15 cellular contexts compared by ENCODE assay signal in genomic region chr1:9691726-9692125, GRCh38. TPM values are rescaled to one million over a fixed set of nuclear protein-coding genes. Genes with fewer than 3 reads are reported as not detected.
DNase-seq lines count a peak whose midpoint lies in the region; ATAC-seq and TF ChIP-seq lines count a peak whose summit lies in the region.
"Had no signal": no experiment of that assay in that cellular context is flagged by ENCODE, and none has a peak within 500 bp of the region (broad histone marks: within the 10 kb centered on the region; RNA-seq: fewer than 3 reads in every experiment).

No MANE protein-coding gene starts in this region.

- 68 to 82% methylated on average over 5 of the region's 5 CpGs for WGBS in heart right ventricle, 2 donors

- no TSS peak for BruUV-seq in HCT116 (replicated peaks; lab: Mats Ljungman, UMichigan)

- H2AFZ ChIP-seq in HCT116 (ENCODE audit: low read depth, low read length, poor library complexity, severe bottlenecking), result no peak overlapping the region

- H3K4me2 ChIP-seq in HCT116 (ENCODE audit: low read length), result 0 out of 2 replicates have a peak overlapping the region, but pooled peaks have one; percentile 94

- peak overlapping the region; percentile 56 to 91 (median 89) for H3K4me3 Mint-ChIP-seq in CD4-positive, CD25-positive, alpha-beta regulatory T cell
- peak overlapping the region; percentile 81 for H3K4me3 Mint-ChIP-seq in activated T-helper 2 cell treated with anti-CD3 and anti-CD28 coated beads, Interferon-gamma antibody, Interleukin-2, Interleukin-4, amounts not matched to agents 10 μg/mL and 5 μg/mL and 100 μg/mL, durations not matched to agents 14 hours and 24 hours and 36 hours (ENCODE audit: low read depth)

- peak in 1 of 3 donors; percentile 24 for DNase-seq in CD4-positive, CD25-positive, alpha-beta regulatory T cell
- DNase-seq in HCT116 (ENCODE audit: low read depth, low spot score) (no peak), kidney epithelial cell (ENCODE audit: low read depth) (no peak), DMS53 treated with DMSO at 0.1 percent for 48 hours (lab: John Stamatoyannopoulos, UW; ENCODE audit: unreplicated experiment) (no peak), heart right ventricle (no peak), NCI-H146 (lab: John Stamatoyannopoulos, UW) (no peak), DMS79 treated with DMSO at 0.1 percent for 48 hours (lab: John Stamatoyannopoulos, UW) (no peak)
- DNase-seq in activated T-helper 2 cell treated with anti-CD3 and anti-CD28 coated beads, Interferon-gamma antibody, Interleukin-2, Interleukin-4, amounts not matched to agents 10 μg/mL and 5 μg/mL and 100 μg/mL, durations not matched to agents 14 hours and 24 hours and 36 hours (ENCODE audit: low spot score), result no peak
- DNase-seq: Karpas-422, left colon, NCI-H2081, nephron progenitor cell, SW 1271 had no signal

- H3K9me3 Mint-ChIP-seq in CD4-positive, CD25-positive, alpha-beta regulatory T cell, result no peaks in the 10 kb centered on the region
- H3K9me3 Mint-ChIP-seq in activated T-helper 2 cell treated with anti-CD3 and anti-CD28 coated beads, Interferon-gamma antibody, Interleukin-2, Interleukin-4, amounts not matched to agents 10 μg/mL and 5 μg/mL and 100 μg/mL, durations not matched to agents 14 hours and 24 hours and 36 hours, result no peaks in the 10 kb centered on the region
- H3K9me3 Mint-ChIP-seq: nephron progenitor cell had no signal

- H3K27me3 Mint-ChIP-seq in CD4-positive, CD25-positive, alpha-beta regulatory T cell, result no peaks in the 10 kb centered on the region
- H3K27me3 Mint-ChIP-seq in activated T-helper 2 cell treated with anti-CD3 and anti-CD28 coated beads, Interferon-gamma antibody, Interleukin-2, Interleukin-4, amounts not matched to agents 10 μg/mL and 5 μg/mL and 100 μg/mL, durations not matched to agents 14 hours and 24 hours and 36 hours (ENCODE audit: low read depth), result no peaks in the 10 kb centered on the region

- intact Hi-C loops in HCT116 (cut with micrococcal nuclease), result no loop called here
- intact Hi-C loops in activated T-helper 2 cell treated with anti-CD3 and anti-CD28 coated beads, Interferon-gamma antibody, Interleukin-2, Interleukin-4, amounts not matched to agents 10 μg/mL and 5 μg/mL and 100 μg/mL, durations not matched to agents 14 hours and 24 hours and 36 hours (cut with micrococcal nuclease), result loop anchor here (2.0 kb wide), 2 partner anchors 37 to 63 kb away; no protein-coding TSS in a partner anchor
- intact Hi-C loops in heart right ventricle (cut with DNase I), result loop anchor here in 1 of 10 donors (10.0 kb wide), 1 partner anchor 67 kb away; no protein-coding TSS in a partner anchor

- RAD21 ChIA-PET in HCT116 (lab: Charles Lee; ENCODE audit: low non-redundant PET in 1 of 2, low total read pairs in 2 of 2, uncharacterized antibody in 2 of 2, unreplicated experiment in 2 of 2), result no interaction called here

- H3K9ac ChIP-seq in HCT116 (ENCODE audit: low read length), result no peak overlapping the region

- ATAC-seq in CD4-positive, CD25-positive, alpha-beta regulatory T cell (ENCODE audit: low read depth in 2 of 2), result no peak
- ATAC-seq in HCT116 (no peak), heart right ventricle (no peak)
- ATAC-seq: left colon had no signal

- H3K4me1 Mint-ChIP-seq in CD4-positive, CD25-positive, alpha-beta regulatory T cell, result peaks cover 15 to 74% (median 27%) of the 10 kb centered on the region in 4 donors
- peaks cover 52% of the 10 kb centered on the region for H3K4me1 Mint-ChIP-seq in activated T-helper 2 cell treated with anti-CD3 and anti-CD28 coated beads, Interferon-gamma antibody, Interleukin-2, Interleukin-4, amounts not matched to agents 10 μg/mL and 5 μg/mL and 100 μg/mL, durations not matched to agents 14 hours and 24 hours and 36 hours (ENCODE audit: low read depth)

- no peaks in the 10 kb centered on the region for H3K27me3 ChIP-seq in CD4-positive, CD25-positive, alpha-beta regulatory T cell (ENCODE audit: control insufficient read depth, insufficient read depth, low read length)
- H3K27me3 ChIP-seq in HCT116 (ENCODE audit: insufficient read depth, low read length), result no peaks in the 10 kb centered on the region
- no peaks in the 10 kb centered on the region for H3K27me3 ChIP-seq in kidney epithelial cell (ENCODE audit: control insufficient read depth, insufficient read depth, low read length)
- no peaks in the 10 kb centered on the region for H3K27me3 ChIP-seq in heart right ventricle
- H3K27me3 ChIP-seq: suprapubic skin had no signal

- no peaks in the 10 kb centered on the region for H3K79me2 ChIP-seq in HCT116 (ENCODE audit: insufficient read depth, low read length)

- H3K36me3 ChIP-seq in CD4-positive, CD25-positive, alpha-beta regulatory T cell (ENCODE audit: control insufficient read depth, insufficient read depth, low read length), result peaks cover 28% of the 10 kb centered on the region
- H3K36me3 ChIP-seq in HCT116 (ENCODE audit: control insufficient read depth in 1 of 2, insufficient read depth in 2 of 2, low read length in 2 of 2), result no peaks in the 10 kb centered on the region
- no peaks in the 10 kb centered on the region for H3K36me3 ChIP-seq in kidney epithelial cell (ENCODE audit: control insufficient read depth, insufficient read depth, low read length)
- H3K36me3 ChIP-seq in heart right ventricle, result peaks cover 0 to 29% (median 0%) of the 10 kb centered on the region in 9 donors

- H3K27ac ChIP-seq in CD4-positive, CD25-positive, alpha-beta regulatory T cell (ENCODE audit: insufficient read depth, low read length, poor library complexity, severe bottlenecking), result peak overlapping the region; percentile 44
- H3K27ac ChIP-seq in HCT116 (ENCODE audit: low read depth, low read length) (no peak overlapping the region), heart right ventricle (no peak overlapping the region)
- H3K27ac ChIP-seq: C4-2B, suprapubic skin had no signal

- H3K4me1 ChIP-seq in CD4-positive, CD25-positive, alpha-beta regulatory T cell (ENCODE audit: control insufficient read depth, insufficient read depth, low read length, poor library complexity, severe bottlenecking), result peaks cover 49% of the 10 kb centered on the region
- H3K4me1 ChIP-seq in HCT116 (ENCODE audit: control insufficient read depth in 1 of 2, insufficient read depth in 2 of 2, low read length in 2 of 2), result peaks cover 25 to 46% of the 10 kb centered on the region in 2 experiments
- H3K4me1 ChIP-seq in heart right ventricle, result peaks cover 5 to 56% (median 35%) of the 10 kb centered on the region in 9 donors

- no peaks in the 10 kb centered on the region for H4K20me1 ChIP-seq in HCT116 (ENCODE audit: insufficient read depth)

- peak overlapping the region; percentile 20 to 95 (median 38) for H3K27ac Mint-ChIP-seq in CD4-positive, CD25-positive, alpha-beta regulatory T cell
- H3K27ac Mint-ChIP-seq in activated T-helper 2 cell treated with anti-CD3 and anti-CD28 coated beads, Interferon-gamma antibody, Interleukin-2, Interleukin-4, amounts not matched to agents 10 μg/mL and 5 μg/mL and 100 μg/mL, durations not matched to agents 14 hours and 24 hours and 36 hours, result peak overlapping the region; percentile 90
- H3K27ac Mint-ChIP-seq: nephron progenitor cell had no signal

- peaks cover 26% of the 10 kb centered on the region for H3K36me3 Mint-ChIP-seq in CD4-positive, CD25-positive, alpha-beta regulatory T cell
- peaks cover 48% of the 10 kb centered on the region for H3K36me3 Mint-ChIP-seq in activated T-helper 2 cell treated with anti-CD3 and anti-CD28 coated beads, Interferon-gamma antibody, Interleukin-2, Interleukin-4, amounts not matched to agents 10 μg/mL and 5 μg/mL and 100 μg/mL, durations not matched to agents 14 hours and 24 hours and 36 hours (ENCODE audit: low read depth)

- CTCF ChIA-PET in HCT116 (lab: Charles Lee), result no interaction called here

- POLR2A ChIA-PET in HCT116 (lab: Charles Lee), result no interaction called here

- H3K9me3 ChIP-seq in CD4-positive, CD25-positive, alpha-beta regulatory T cell (ENCODE audit: control insufficient read depth in 2 of 2, low read length in 2 of 2), result no peaks in the 10 kb centered on the region
- H3K9me3 ChIP-seq in HCT116 (ENCODE audit: control insufficient read depth in 1 of 2, insufficient read depth in 1 of 2, low read depth in 1 of 2, low read length in 2 of 2) (no peaks in the 10 kb centered on the region), heart right ventricle (no peaks in the 10 kb centered on the region)
- H3K9me3 ChIP-seq: suprapubic skin had no signal

- no peaks in the 10 kb centered on the region for H3K9me2 ChIP-seq in HCT116 (ENCODE audit: insufficient read depth)

- H3K4me3 ChIP-seq in CD4-positive, CD25-positive, alpha-beta regulatory T cell (ENCODE audit: low read depth, low read length), result no peak overlapping the region
- H3K4me3 ChIP-seq in HCT116 (replicated peaks in 1 of 2; ENCODE audit: low read depth in 1 of 2, low read length in 2 of 2), result no peak overlapping the region
- H3K4me3 ChIP-seq in kidney epithelial cell (ENCODE audit: low read depth, low read length), result no peak overlapping the region
- H3K4me3 ChIP-seq in heart right ventricle, result no peak overlapping the region
- H3K4me3 ChIP-seq: suprapubic skin had no signal

- no peak for TF ChIP-seq POLR2A in HCT116 (IDR thresholded peaks at IDR 0.05; ENCODE audit: borderline replicate concordance, extremely low read depth, insufficient read depth, insufficient read length)

- TF ChIP-seq CTCF in HCT116 (IDR thresholded peaks at IDR 0.05 in 2 of 3, conservative IDR thresholded peaks at IDR 0.05 in 1 of 3; ENCODE audit: borderline replicate concordance in 1 of 3, insufficient read depth in 1 of 3, low read depth in 2 of 3, low read length in 2 of 3), result no peak
- TF ChIP-seq CTCF in kidney epithelial cell (IDR thresholded peaks at IDR 0.05; ENCODE audit: insufficient read depth, low read length, poor library complexity, severe bottlenecking), result peak; percentile 6
- TF ChIP-seq CTCF in heart right ventricle (IDR thresholded peaks at IDR 0.05), result no peak

- no peak for TF ChIP-seq RAD21 in HCT116 (IDR thresholded peaks at IDR 0.05; ENCODE audit: low read depth)

RNA-seq across cellular contexts. Expression of gene PIK3CD, which starts 40.2 kb away (rescaled TPM):
- 187 TPM for total RNA-seq in CD4-positive, CD25-positive, alpha-beta regulatory T cell
- 10 to 100 TPM; 47.3 to 63.2 (median 52.5) TPM for polyA plus RNA-seq in CD4-positive, CD25-positive, alpha-beta regulatory T cell
- total RNA-seq in HCT116 (2021; ENCODE audit: unreplicated experiment) (9.2 TPM), kidney epithelial cell (40.7 and 46.4 TPM in 2 replicates), heart right ventricle (10 to 100 TPM in 1 of 10 donors, 1 to 10 TPM in 9; 1.9 to 12.1 (median 3.0) TPM)
- 5.5 and 6.1 TPM in 2 replicates for polyA plus RNA-seq in HCT116 (2012)
- 184 and 189 TPM in 2 replicates for total RNA-seq in activated T-helper 2 cell treated with anti-CD3 and anti-CD28 coated beads, Interferon-gamma antibody, Interleukin-2, Interleukin-4, amounts not matched to agents 10 μg/mL and 5 μg/mL and 100 μg/mL, durations not matched to agents 14 hours and 24 hours and 36 hours
- polyA plus RNA-seq in heart right ventricle, result 1 to 10 TPM; 1.0 to 2.7 TPM
